ENCODE assay signal across 10 cellular contexts in genomic region chr1:10646347-10646861, GRCh38.
DNase-seq lines count a peak whose midpoint lies in the region; ATAC-seq, FAIRE-seq and TF ChIP-seq lines count a peak whose summit lies in the region.
"Had no signal": no experiment of that assay in that cellular context is flagged by ENCODE, and none has a peak within 500 bp of the region (broad histone marks: within the 10 kb centered on the region; RNA-seq: fewer than 3 reads in every experiment).

No MANE protein-coding gene starts in this region.

- H2AFZ ChIP-seq in GM12878 (ENCODE audit: control insufficient read depth, low read depth, low read length) (no peak overlapping the region), keratinocyte (ENCODE audit: control insufficient read depth, low read length) (no peak overlapping the region)

- ATAC-seq in GM12878: peak; percentile 54

- H3K36me3 ChIP-seq in GM12878 (ENCODE audit: control insufficient read depth in 2 of 2, insufficient read depth in 2 of 2, low read length in 1 of 2) (no peaks in the 10 kb centered on the region), keratinocyte (ENCODE audit: control insufficient read depth in 2 of 2, extremely low read depth in 1 of 2, insufficient read depth in 2 of 2, low read length in 2 of 2) (peaks cover 0 to 11% of the 10 kb centered on the region in 2 experiments)

- RAD21 ChIA-PET in GM12878 (lab: Charles Lee; ENCODE audit: unreplicated experiment): no interaction called here

- CTCF ChIA-PET in GM12878 (lab: Yijun Ruan, JAX): no interaction called here

- POLR2A ChIA-PET in GM12878 (lab: Charles Lee): no interaction called here

- in situ Hi-C loops in GM12878 (cut with MboI): no loop called here

- no peak for TF ChIP-seq POLR2A in GM12878 (IDR thresholded peaks at IDR 0.05; ENCODE audit: low read depth, low read length)

- BruUV-seq in GM12878 (replicated peaks; lab: Mats Ljungman, UMichigan): no TSS peak

- DNase-seq in AG10803 (ENCODE audit: low read depth) (peak; percentile 55), HT1080 (ENCODE audit: low read depth) (peak; percentile 54), GM12878 (ENCODE audit: low read depth, low spot score) (no peak), keratinocyte (ENCODE audit: low read depth, low spot score) (peak; percentile 76), D721Med (ENCODE audit: insufficient read length, low spot score) (no peak), GM10266 (ENCODE audit: extremely low spot score) (no peak), frontal cortex (ENCODE audit: low spot score in 2 of 2) (no peak)
- DNase-seq in activated CD4-positive, CD25-positive, alpha-beta regulatory T cell treated with anti-CD3 and anti-CD28 coated beads, Interleukin-2, amount 50 U/mL, for 72 hours: no peak
- DNase-seq: activated T-cell treated with anti-CD3 and anti-CD28 coated beads, Interleukin-2, amount 50 U/mL, for 24 hours had no signal

- H4K20me1 ChIP-seq in GM12878 (ENCODE audit: control insufficient read depth, insufficient read depth): no peaks in the 10 kb centered on the region
- H4K20me1 ChIP-seq in keratinocyte (ENCODE audit: control insufficient read depth, extremely low read depth, insufficient read depth, low read length): no peaks in the 10 kb centered on the region

- dilution Hi-C loops in keratinocyte (cut with MboI; ENCODE audit: extremely low pct_ligation_motif_present, low sequenced_read_pairs): no loop called here

- no peaks in the 10 kb centered on the region for H3K9me3 ChIP-seq in GM12878 (replicated peaks; ENCODE audit: control insufficient read depth, insufficient read depth, low read length)
- no peaks in the 10 kb centered on the region for H3K9me3 ChIP-seq in keratinocyte (ENCODE audit: control insufficient read depth, low read depth, low read length)
- H3K9me3 ChIP-seq: neutrophil had no signal

- H3K9ac ChIP-seq in GM12878 (ENCODE audit: control insufficient read depth, insufficient read depth, low read length): no peak overlapping the region
- H3K9ac ChIP-seq in keratinocyte (ENCODE audit: control insufficient read depth, extremely low read depth, insufficient read depth, low read length): no peak overlapping the region

- no peak for TF ChIP-seq EP300 in GM12878 (IDR thresholded peaks at IDR 0.05; ENCODE audit: borderline replicate concordance in 1 of 2, control insufficient read depth in 1 of 2, low read depth in 2 of 2, low read length in 2 of 2)

- SMC1A ChIA-PET in GM12878 (lab: Charles Lee; ENCODE audit: uncharacterized antibody, unreplicated experiment): no interaction called here

- no peak for TF ChIP-seq RAD21 in GM12878 (IDR thresholded peaks at IDR 0.05; ENCODE audit: insufficient read depth, low read depth, low read length)

- H3K27ac ChIP-seq in GM12878 (ENCODE audit: control insufficient read depth, insufficient read depth) (no peak overlapping the region), keratinocyte (ENCODE audit: control insufficient read depth, insufficient read depth, low read length) (no peak overlapping the region)
- H3K27ac ChIP-seq: neutrophil had no signal

- FAIRE-seq in GM12878 (lab: Jason Lieb, UNC): no peak
- peak; percentile 98 for FAIRE-seq in keratinocyte (lab: Jason Lieb, UNC)
- no peak for FAIRE-seq in D721Med (lab: Jason Lieb, UNC)
- no peak for FAIRE-seq in frontal cortex (lab: Jason Lieb, UNC)

- WGBS in GM12878 (ENCODE audit: insufficient coverage, insufficient replicate concordance, low lambda C conversion rate, missing lambda C conversion rate): 91% methylated on average over 12 of the region's 12 CpGs

- H3K4me2 ChIP-seq in GM12878 (ENCODE audit: control insufficient read depth, insufficient read depth) (no peak overlapping the region), keratinocyte (ENCODE audit: control insufficient read depth, extremely low read depth, insufficient read depth, low read depth, low read length) (no peak overlapping the region)

- H3K79me2 ChIP-seq in GM12878 (ENCODE audit: control insufficient read depth, insufficient read depth, low read length): no peaks in the 10 kb centered on the region
- H3K79me2 ChIP-seq in keratinocyte (ENCODE audit: control insufficient read depth, insufficient read depth, low read length): no peaks in the 10 kb centered on the region

- TF ChIP-seq CTCF in AG10803 (conservative IDR thresholded peaks at IDR 0.05; ENCODE audit: low read length): no peak
- TF ChIP-seq CTCF in GM12878 (IDR thresholded peaks at IDR 0.05 in 2 of 3, conservative IDR thresholded peaks at IDR 0.05 in 1 of 3; ENCODE audit: control insufficient read depth in 2 of 3, extremely low read depth in 1 of 3, insufficient read depth in 1 of 3, low read depth in 3 of 3, low read length in 3 of 3): no peak
- no peak for TF ChIP-seq CTCF in keratinocyte (optimal IDR thresholded peaks at IDR 0.05 in 1 of 3, IDR thresholded peaks at IDR 0.05 in 1 of 3, conservative IDR thresholded peaks at IDR 0.05 in 1 of 3; ENCODE audit: extremely low read depth in 1 of 3, insufficient read depth in 2 of 3, low read length in 3 of 3)
- TF ChIP-seq CTCF in D721Med (IDR thresholded peaks at IDR 0.05; ENCODE audit: insufficient read depth, missing control alignments): no peak
- no peak for TF ChIP-seq CTCF in GM10266 (IDR thresholded peaks at IDR 0.05; ENCODE audit: control insufficient read depth, insufficient read depth, low read depth, missing control alignments)

- H3K4me3 ChIP-seq in AG10803 (ENCODE audit: low read length): no peak overlapping the region
- no peak overlapping the region for H3K4me3 ChIP-seq in GM12878
- no peak overlapping the region for H3K4me3 ChIP-seq in keratinocyte (ENCODE audit: control insufficient read depth in 2 of 3, extremely low read depth in 1 of 3, insufficient read depth in 2 of 3, low read depth in 1 of 3, low read length in 3 of 3)

- H3K4me1 ChIP-seq in GM12878 (ENCODE audit: control insufficient read depth, insufficient read depth, low read length) (no peaks in the 10 kb centered on the region), keratinocyte (ENCODE audit: control insufficient read depth, extremely low read depth, insufficient read depth, low read length) (peaks cover 26% of the 10 kb centered on the region)

- intact Hi-C loops in GM12878 (cut with micrococcal nuclease; ENCODE audit: unreplicated experiment): no loop called here

- H3K9me1 ChIP-seq in keratinocyte (ENCODE audit: control insufficient read depth, extremely low read depth, insufficient read depth, low read length): no peaks in the 10 kb centered on the region

- no peaks in the 10 kb centered on the region for H3K27me3 ChIP-seq in GM12878 (replicated peaks in 1 of 2; ENCODE audit: control insufficient read depth in 2 of 2, insufficient read depth in 2 of 2, low read length in 1 of 2)
- H3K27me3 ChIP-seq in keratinocyte (ENCODE audit: control insufficient read depth, extremely low read depth, insufficient read depth, low read length): no peaks in the 10 kb centered on the region

TF ChIP-seq in GM12878, 131 proteins besides CTCF, POLR2A, EP300 and RAD21:
- TF ChIP-seq HDGF (IDR thresholded peaks at IDR 0.05) (no peak), HCFC1 (IDR thresholded peaks at IDR 0.05; ENCODE audit: low read length) (0 out of 2 replicates have a peak, but pooled peaks have one; percentile 31), SP1 (IDR thresholded peaks at IDR 0.05; ENCODE audit: low read depth, low read length) (no peak), SIX5 (IDR thresholded peaks at IDR 0.05; ENCODE audit: low read depth, low read length, severe bottlenecking) (peak; percentile 66)

Comparison
In these comparisons a context has a peak if more than half of its experiments do, and no peak if none do; other contexts are left out.
1. DNase-seq: peak in AG10803 (single experiment), HT1080 (single experiment) and keratinocyte (single experiment); none in GM12878 (single experiment), D721Med (single experiment), activated CD4-positive, CD25-positive, alpha-beta regulatory T cell treated with anti-CD3 and anti-CD28 coated beads, Interleukin-2, amount 50 U/mL, for 72 hours (single experiment), GM10266 (single experiment) and frontal cortex (0 of 2).